In the genomic region with DNA sequence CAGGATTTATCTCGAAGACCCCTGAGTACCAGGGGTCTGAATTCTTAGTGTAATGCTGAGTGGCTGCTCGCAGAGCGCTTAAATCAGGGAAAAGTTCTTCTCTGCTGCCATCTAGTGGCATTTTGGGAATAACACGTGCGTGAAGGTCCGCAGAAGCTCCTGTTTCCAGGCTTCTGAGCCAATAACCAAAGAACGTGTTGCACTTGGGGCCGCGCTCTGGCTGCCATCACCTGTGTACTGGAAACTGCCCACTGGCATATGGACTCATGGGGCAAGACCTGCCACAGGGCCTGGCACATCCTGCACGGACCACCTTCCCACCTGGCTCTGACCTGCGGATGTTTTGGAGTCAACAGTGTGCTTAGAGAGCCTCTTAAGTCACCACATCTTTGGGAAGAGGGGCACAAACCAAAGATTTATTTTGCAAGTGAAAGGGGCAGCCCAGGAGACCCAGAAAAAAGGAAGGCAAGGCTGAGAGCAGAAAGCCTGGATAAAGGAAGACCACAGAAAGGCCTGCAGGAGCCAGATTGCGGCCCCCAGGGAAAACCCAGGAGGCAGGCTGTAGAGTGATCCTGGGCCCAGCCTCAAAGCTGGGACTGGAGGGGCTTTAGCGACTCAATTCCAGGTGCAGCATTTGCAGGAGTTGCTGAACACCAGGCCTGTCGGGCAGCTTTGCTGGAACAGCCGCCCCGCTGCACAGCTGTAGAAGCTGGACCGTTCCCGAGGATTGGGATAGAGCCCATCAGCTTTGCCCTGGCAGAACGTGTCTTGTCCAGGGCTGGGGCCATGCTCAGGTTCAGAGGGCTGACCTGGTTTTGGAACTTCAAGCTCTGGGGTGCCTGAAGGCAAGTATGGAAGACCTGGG, we compare ENCODE assay signal across 1 cellular context.
TF ChIP-seq lines count a peak whose summit lies in the region.

No MANE protein-coding gene starts in this region.

TF ChIP-seq in GM12878, 131 proteins besides CTCF, POLR2A, EP300 and RAD21:
- TF ChIP-seq YY1 (IDR thresholded peaks at IDR 0.05; ENCODE audit: low read depth, low read length) (0 out of 2 replicates have a peak, but pooled peaks have one; percentile 23), MAX (IDR thresholded peaks at IDR 0.05; ENCODE audit: low read depth, low read length) (peak; percentile 75; the same call in 1 of the 2 replicates), SMC3 (IDR thresholded peaks at IDR 0.05; ENCODE audit: borderline replicate concordance, low read length) (peak; percentile 86), BHLHE40 (IDR thresholded peaks at IDR 0.05; ENCODE audit: borderline replicate concordance in 1 of 2, low read depth in 2 of 2, low read length in 1 of 2) (peak; percentile 24 to 43; a peak in 1 of 4 replicates), ZNF207 (IDR thresholded peaks at IDR 0.05; ENCODE audit: borderline replicate concordance) (no peak)
